7 cellular contexts compared by ENCODE assay signal in genomic region chr18:4802296-4802695, GRCh38.
"Had no signal": no experiment of that assay in that cellular context is flagged by ENCODE, and none has a peak within 500 bp of the region (broad histone marks: within the 10 kb centered on the region; RNA-seq: fewer than 3 reads in every experiment).

No MANE protein-coding gene starts in this region.

- H3K27ac ChIP-seq: HL-60, KMS-11 had no signal

- H3K4me2 ChIP-seq: GM23338, KMS-11 had no signal

- H2AFZ ChIP-seq: GM23338 had no signal

- H3K4me3 ChIP-seq: GM23338 had no signal

- DNase-seq: H9, HCEC 1CT, KBM-7 had no signal

- ATAC-seq: GM23338, HepG2 had no signal

- H3K9ac ChIP-seq: KMS-11 had no signal
